Comparison of ENCODE assay signal across 18 cellular contexts in the genomic region with DNA sequence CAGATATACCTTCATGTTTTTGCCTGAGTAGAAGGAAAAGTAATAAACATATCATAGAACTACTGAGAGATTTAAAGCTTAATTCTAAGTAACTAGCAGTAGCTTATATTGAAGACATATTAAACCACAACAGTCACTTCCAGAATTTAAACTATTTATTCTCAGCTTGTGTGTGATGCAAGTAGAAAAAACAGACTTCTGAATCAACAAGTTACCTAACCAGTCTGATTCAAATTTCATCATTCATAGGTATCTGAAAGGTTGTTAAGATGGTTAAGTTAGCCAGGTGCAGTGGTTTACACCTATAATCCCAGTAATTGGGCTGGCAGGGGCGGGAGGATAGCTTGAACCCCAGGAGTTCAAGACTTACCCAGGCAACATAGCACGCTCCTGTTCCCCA. TPM values are rescaled to one million over a fixed set of nuclear protein-coding genes. Genes with fewer than 3 reads are reported as not detected.
DNase-seq lines count a peak whose midpoint lies in the region; ATAC-seq, FAIRE-seq and TF ChIP-seq lines count a peak whose summit lies in the region.
"Had no signal": no experiment of that assay in that cellular context is flagged by ENCODE, and none has a peak within 500 bp of the region (broad histone marks: within the 10 kb centered on the region; RNA-seq: fewer than 3 reads in every experiment).

No MANE protein-coding gene starts in this region.

- no peak overlapping the region for H3K4me3 Mint-ChIP-seq in astrocyte (ENCODE audit: unreplicated experiment)

- FAIRE-seq in astrocyte (lab: Jason Lieb, UNC), result no peak
- FAIRE-seq: GM12891, GM19239, H1, HepG2, HTR-8/SVneo had no signal

- ATAC-seq in Right ventricle myocardium inferior (no peak), esophagus mucosa (peak; percentile 35), GM18858 (IDR thresholded peaks at IDR 0.05; ENCODE audit: unreplicated experiment) (no peak)
- ATAC-seq: HepG2 had no signal

- no peak overlapping the region for H3K27ac Mint-ChIP-seq in astrocyte (ENCODE audit: unreplicated experiment)
- H3K27ac Mint-ChIP-seq: CD4-positive, alpha-beta memory T cell had no signal

- no peak overlapping the region for H3K4me3 ChIP-seq in left ventricle myocardium inferior
- H3K4me3 ChIP-seq in astrocyte (ENCODE audit: insufficient read depth, low read depth, low read length), result no peak overlapping the region
- H3K4me3 ChIP-seq: HAP-1 had no signal

- TF ChIP-seq CTCF in left ventricle myocardium inferior (IDR thresholded peaks at IDR 0.05; ENCODE audit: borderline replicate concordance) (no peak), astrocyte (IDR thresholded peaks at IDR 0.05; ENCODE audit: insufficient read depth, low read depth, low read length) (no peak)

- no peaks in the 10 kb centered on the region for H3K36me3 Mint-ChIP-seq in astrocyte (ENCODE audit: low read depth, unreplicated experiment)
- H3K36me3 Mint-ChIP-seq: CD4-positive, alpha-beta memory T cell had no signal

- H3K79me2 ChIP-seq in astrocyte (ENCODE audit: insufficient read depth, low read length), result no peaks in the 10 kb centered on the region

- DNase-seq in Right ventricle myocardium inferior (ENCODE audit: missing footprints) (peak; percentile 48), left ventricle myocardium inferior (no peak), astrocyte (ENCODE audit: low read depth) (peak; percentile 12), OCI-M2 (lab: John Stamatoyannopoulos, UW; ENCODE audit: unreplicated experiment) (no peak), NCI-H1930 (lab: John Stamatoyannopoulos, UW) (no peak)
- DNase-seq: 8988T; BE2C; CD4-positive, alpha-beta memory T cell; DMS79 had no signal

- H3K36me3 ChIP-seq in left ventricle myocardium inferior (no peaks in the 10 kb centered on the region), astrocyte (ENCODE audit: insufficient read depth, low read length) (no peaks in the 10 kb centered on the region)
- H3K36me3 ChIP-seq: BE2C, HAP-1 had no signal

- H3K9me3 ChIP-seq in left ventricle myocardium inferior (replicated peaks), result no peaks in the 10 kb centered on the region
- H3K9me3 ChIP-seq in astrocyte (ENCODE audit: insufficient read depth, low read depth, low read length), result no peaks in the 10 kb centered on the region
- H3K9me3 ChIP-seq: BE2C, HAP-1 had no signal

- H3K4me1 ChIP-seq in left ventricle myocardium inferior (no peaks in the 10 kb centered on the region), astrocyte (ENCODE audit: insufficient read depth, low read length) (no peaks in the 10 kb centered on the region)
- H3K4me1 ChIP-seq: BE2C, HAP-1 had no signal

- no peak overlapping the region for H3K9ac ChIP-seq in astrocyte (ENCODE audit: low read length)

- no peaks in the 10 kb centered on the region for H4K20me1 ChIP-seq in astrocyte (ENCODE audit: insufficient read depth, low read length)

- intact Hi-C loops in Right ventricle myocardium inferior (cut with DNase I), result no loop called here
- intact Hi-C loops in left ventricle myocardium inferior (cut with micrococcal nuclease), result no loop called here

- H3K27me3 ChIP-seq in left ventricle myocardium inferior (ENCODE audit: low read depth), result peaks cover 28% of the 10 kb centered on the region
- H3K27me3 ChIP-seq in astrocyte (ENCODE audit: insufficient read depth, low read length), result no peaks in the 10 kb centered on the region

- H3K27ac ChIP-seq in left ventricle myocardium inferior (replicated peaks), result no peak overlapping the region
- H3K27ac ChIP-seq in astrocyte (ENCODE audit: low read depth, low read length), result no peak overlapping the region
- H3K27ac ChIP-seq: C4-2B had no signal

- no peaks in the 10 kb centered on the region for H3K27me3 Mint-ChIP-seq in astrocyte (ENCODE audit: low read depth, unreplicated experiment)

- H3K4me1 Mint-ChIP-seq in astrocyte (ENCODE audit: low read depth, unreplicated experiment), result peaks cover 14% of the 10 kb centered on the region
- H3K4me1 Mint-ChIP-seq: CD4-positive, alpha-beta memory T cell had no signal

- no peak overlapping the region for H2AFZ ChIP-seq in astrocyte (ENCODE audit: low read depth, low read length)

- no peak overlapping the region for H3K4me2 ChIP-seq in astrocyte (ENCODE audit: low read length)

- H3K9me3 Mint-ChIP-seq in astrocyte (ENCODE audit: unreplicated experiment), result peaks cover 2% of the 10 kb centered on the region

RNA-seq across cellular contexts. Expression of a gene that starts 41.9 kb away (rescaled TPM):
- total RNA-seq in Right ventricle myocardium inferior, result not detected
- total RNA-seq in left ventricle myocardium inferior, result not detected
- 0.67 and 1.9 TPM in 2 replicates for total RNA-seq in astrocyte
- 18.8 TPM for total RNA-seq in esophagus mucosa
- total RNA-seq: CD4-positive, alpha-beta memory T cell; HepG2 had no signal

Comparison
In these comparisons a context has a peak if more than half of its experiments do, and no peak if none do; other contexts are left out.
1. DNase-seq: peak in Right ventricle myocardium inferior (single experiment) and astrocyte (single experiment); none in left ventricle myocardium inferior (single experiment), OCI-M2 (single experiment) and NCI-H1930 (0 of 2).